ENCODE assay signal across 8 cellular contexts in genomic region chr9:36698984-36699383, GRCh38.
"Had no signal": no experiment of that assay in that cellular context is flagged by ENCODE, and none has a peak within 500 bp of the region (broad histone marks: within the 10 kb centered on the region; RNA-seq: fewer than 3 reads in every experiment).

No MANE protein-coding gene starts in this region.

- H3K27ac ChIP-seq: HL-60, KMS-11 had no signal

- DNase-seq: IMR-90, KBM-7, KG1 had no signal

- H3K4me2 ChIP-seq: KMS-11 had no signal

- H3K4me3 ChIP-seq: K562 had no signal

- FAIRE-seq: HepG2, HTR-8/SVneo, K562 had no signal

- ATAC-seq: HepG2, K562 had no signal

- H3K9ac ChIP-seq: KMS-11 had no signal
